Comparison of ENCODE assay signal across 10 cellular contexts in the genomic region with DNA sequence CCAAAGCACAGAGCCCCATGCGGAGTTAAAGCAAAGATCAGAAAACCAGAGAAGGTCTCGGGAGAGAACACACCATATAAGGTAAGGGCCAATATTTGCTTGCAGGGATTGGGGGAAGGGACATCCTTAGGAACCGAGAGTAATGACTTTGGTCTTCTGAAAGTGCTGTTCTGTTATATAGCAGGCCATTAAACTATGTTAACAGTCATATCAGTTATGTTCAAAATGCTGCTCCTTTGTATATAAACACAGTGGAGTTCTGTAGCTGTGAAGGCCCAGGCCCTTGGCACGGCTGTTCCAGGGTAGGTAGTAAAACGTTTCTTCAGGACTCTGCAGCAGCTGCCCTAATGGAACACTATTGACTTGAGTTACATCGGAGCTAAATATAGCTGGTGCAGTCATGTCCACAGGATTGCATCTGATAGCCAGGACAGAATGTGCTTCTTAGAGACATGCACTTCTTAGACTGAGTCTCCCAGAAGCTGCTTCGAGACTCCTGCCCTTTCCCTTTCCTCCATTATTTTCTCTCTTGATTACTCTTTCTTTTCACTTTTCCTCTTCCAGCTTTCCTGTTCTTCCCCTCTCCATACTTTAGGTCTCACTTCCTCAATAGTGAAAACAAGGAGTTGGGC.
A peak's percentile ranks its signal among the peaks of the same experiment; 100 is the strongest.
DNase-seq lines count a peak whose midpoint lies in the region; ATAC-seq and TF ChIP-seq lines count a peak whose summit lies in the region.
"Had no signal": no experiment of that assay in that cellular context is flagged by ENCODE, and none has a peak within 500 bp of the region (broad histone marks: within the 10 kb centered on the region; RNA-seq: fewer than 3 reads in every experiment).

No MANE protein-coding gene starts in this region.

- H3K27me3 ChIP-seq in heart left ventricle (no peaks in the 10 kb centered on the region), gastrocnemius medialis (no peaks in the 10 kb centered on the region)

- POLR2A ChIA-PET in activated CD4-positive, alpha-beta T cell treated with anti-CD3 and anti-CD28 coated beads, Interleukin-2, amount 10 ng/mL, durations not matched to agents 7 days and 5 days (lab: Charles Lee): no interaction called here

- peaks cover 28% of the 10 kb centered on the region for H3K4me1 Mint-ChIP-seq in activated CD4-positive, alpha-beta T cell treated with anti-CD3 and anti-CD28 coated beads, Interleukin-2, amount 10 ng/mL, durations not matched to agents 7 days and 5 days

- H3K36me3 Mint-ChIP-seq in activated CD4-positive, alpha-beta T cell treated with anti-CD3 and anti-CD28 coated beads, Interleukin-2, amount 10 ng/mL, durations not matched to agents 7 days and 5 days (ENCODE audit: low read depth): peaks cover 6% of the 10 kb centered on the region

- peaks cover 10% of the 10 kb centered on the region for H3K27me3 Mint-ChIP-seq in activated CD4-positive, alpha-beta T cell treated with anti-CD3 and anti-CD28 coated beads, Interleukin-2, amount 10 ng/mL, durations not matched to agents 7 days and 5 days

- no peak for TF ChIP-seq POLR2A in heart left ventricle (IDR thresholded peaks at IDR 0.05)
- TF ChIP-seq POLR2A in gastrocnemius medialis (IDR thresholded peaks at IDR 0.05): peak; percentile 74 to 86

- peaks cover 0 to 3% (median 0%) of the 10 kb centered on the region in 12 donors for H3K9me3 ChIP-seq in heart left ventricle
- no peaks in the 10 kb centered on the region for H3K9me3 ChIP-seq in gastrocnemius medialis

- H3K4me3 ChIP-seq in heart left ventricle (no peak overlapping the region), gastrocnemius medialis (peak overlapping the region; percentile 15 to 27 (median 18))

- CTCF ChIA-PET in activated CD4-positive, alpha-beta T cell treated with anti-CD3 and anti-CD28 coated beads, Interleukin-2, amount 10 ng/mL, durations not matched to agents 7 days and 5 days (lab: Charles Lee): no interaction called here

- no peak overlapping the region for H3K4me3 Mint-ChIP-seq in activated CD4-positive, alpha-beta T cell treated with anti-CD3 and anti-CD28 coated beads, Interleukin-2, amount 10 ng/mL, durations not matched to agents 7 days and 5 days

- H3K27ac ChIP-seq in heart left ventricle (peak overlapping the region in 11 of 12 donors; percentile 1 to 87 (median 58)), gastrocnemius medialis (peak overlapping the region; percentile 92 to 98 (median 94))
- H3K27ac ChIP-seq: HL-60 had no signal

- intact Hi-C loops in heart left ventricle (cut with DNase I) (loop anchor here in 1 of 10 donors (5.0 kb wide), 1 partner anchor 121 kb away; the partner anchor contains the start of gene SETBP1), gastrocnemius medialis (cut with DNase I; ENCODE audit: low total_unique reads) (loop anchor here (2.0 to 5.0 kb wide), 2 partner anchors 122 to 519 kb away; partner anchors contain the start of gene SETBP1)

- H3K4me1 ChIP-seq in heart left ventricle (peaks cover 0 to 70% (median 40%) of the 10 kb centered on the region in 12 donors), gastrocnemius medialis (peaks cover 73 to 86% of the 10 kb centered on the region in 2 donors)

- H3K9me3 Mint-ChIP-seq in activated CD4-positive, alpha-beta T cell treated with anti-CD3 and anti-CD28 coated beads, Interleukin-2, amount 10 ng/mL, durations not matched to agents 7 days and 5 days: peaks cover 6% of the 10 kb centered on the region

- no peaks in the 10 kb centered on the region for H3K36me3 ChIP-seq in heart left ventricle
- H3K36me3 ChIP-seq in gastrocnemius medialis: no peaks in the 10 kb centered on the region

- WGBS in heart left ventricle, 4 donors: 28 to 51% (median 37%) methylated on average over 7 of the region's 7 CpGs

- DNase-seq in RPMI7951 (ENCODE audit: low read depth): peak; percentile 28
- peak in 3 of 5 donors; percentile 38 to 55 (median 39) for DNase-seq in heart left ventricle
- peak; percentile 87 to 91 for DNase-seq in gastrocnemius medialis
- DNase-seq in SIG-M5 treated with dmso at 0.1 percent for 504 hours (lab: John Stamatoyannopoulos, UW; ENCODE audit: unreplicated experiment): no peak
- DNase-seq in activated CD4-positive, alpha-beta T cell treated with anti-CD3 and anti-CD28 coated beads, Interleukin-2, amount 10 ng/mL, durations not matched to agents 7 days and 5 days: no peak
- DNase-seq in MV-4-11 (lab: John Stamatoyannopoulos, UW): no peak
- no peak for DNase-seq in HPDE6-E6E7 (ENCODE audit: extremely low spot score)
- DNase-seq: T-helper 2 cell had no signal

- H3K27ac Mint-ChIP-seq in activated CD4-positive, alpha-beta T cell treated with anti-CD3 and anti-CD28 coated beads, Interleukin-2, amount 10 ng/mL, durations not matched to agents 7 days and 5 days: no peak overlapping the region

- ATAC-seq in GM18511 (IDR thresholded peaks at IDR 0.05; ENCODE audit: unreplicated experiment): peak; percentile 34
- ATAC-seq in heart left ventricle: peak; percentile 85 to 95 (median 90)
- ATAC-seq in gastrocnemius medialis: peak; percentile 95 to 99

- TF ChIP-seq CTCF in heart left ventricle (IDR thresholded peaks at IDR 0.05): no peak
- TF ChIP-seq CTCF in gastrocnemius medialis (IDR thresholded peaks at IDR 0.05 in 4 of 5, conservative IDR thresholded peaks at IDR 0.05 in 1 of 5): no peak

- in situ Hi-C loops in gastrocnemius medialis (cut with MboI; ENCODE audit: low sequenced_read_pairs in 4 of 4): loop anchor here in 1 of 4 donors (10.0 kb wide), 1 partner anchor 522 kb away; no protein-coding TSS in a partner anchor

Comparison
In these comparisons a context has a peak if more than half of its experiments do, and no peak if none do; other contexts are left out.
1. ATAC-seq: peak in every context shown above with its lines; median percentile 97 in gastrocnemius medialis; 90 in heart left ventricle; 34 in GM18511.
2. DNase-seq: peak in RPMI7951 (single experiment), heart left ventricle (3 of 5) and gastrocnemius medialis (2 of 2); none in SIG-M5 treated with dmso at 0.1 percent for 504 hours (single experiment), activated CD4-positive, alpha-beta T cell treated with anti-CD3 and anti-CD28 coated beads, Interleukin-2, amount 10 ng/mL, durations not matched to agents 7 days and 5 days (single experiment), MV-4-11 (single experiment) and HPDE6-E6E7 (single experiment).
3. H3K4me3 ChIP-seq: peak in gastrocnemius medialis (4 of 4); none in heart left ventricle (0 of 12).
4. POLR2A ChIP-seq: peak in gastrocnemius medialis (2 of 2); none in heart left ventricle (0 of 2).